23 cellular contexts compared by ENCODE assay signal in genomic region chr10:71453186-71453585, GRCh38. TPM values are rescaled to one million over a fixed set of nuclear protein-coding genes. Genes with fewer than 3 reads are reported as not detected.
"Had no signal": no experiment of that assay in that cellular context is flagged by ENCODE, and none has a peak within 500 bp of the region (broad histone marks: within the 10 kb centered on the region; RNA-seq: fewer than 3 reads in every experiment).

No MANE protein-coding gene starts in this region.

- DNase-seq: colonic mucosa; cortex of kidney; effector CD8-positive, alpha-beta T cell; effector memory CD8-positive, alpha-beta T cell; endodermal cell; erythroblast; esophagus squamous epithelium; foreskin fibroblast; foreskin melanocyte; gastrocnemius medialis; glutamatergic neuron; head of caudate nucleus; heart right ventricle; hippocampal formation; left cardiac atrium; left lung; left ventricle myocardium superior; lower lobe of right lung; mesenchymal stem cell; mucosa of descending colon had no signal

- ATAC-seq: effector memory CD8-positive, alpha-beta T cell; esophagus mucosa; gastrocnemius medialis; heart right ventricle; left cardiac atrium; left lung; left ventricle myocardium superior; lower lobe of right lung; mucosa of descending colon had no signal

RNA-seq across cellular contexts. Expression of gene CDH23, which starts 56.5 kb away (rescaled TPM):
- total RNA-seq: glomerular endothelial cell, lung microvascular endothelial cell had no signal
